1 cellular context compared by ENCODE assay signal in the genomic region with DNA sequence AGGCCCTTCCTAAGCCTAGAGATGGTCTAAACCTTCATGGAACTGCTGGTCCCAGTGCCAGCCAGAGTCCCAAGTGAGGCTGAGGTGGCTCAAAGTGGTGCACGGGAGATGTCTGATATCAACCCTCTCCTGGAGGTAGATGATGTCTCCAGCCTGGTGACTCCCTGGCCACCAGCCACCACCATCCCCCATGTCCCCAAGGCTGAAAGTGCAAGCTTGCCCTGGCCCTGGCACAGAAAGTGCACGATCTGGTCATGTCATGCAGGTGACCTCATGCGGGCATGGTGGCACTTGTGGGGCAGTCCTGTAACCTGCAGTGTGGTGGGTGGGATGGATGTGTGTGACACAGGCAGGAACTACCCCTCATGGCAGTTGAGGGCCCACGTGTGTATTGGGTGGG. TPM values are rescaled to one million over a fixed set of nuclear protein-coding genes. Genes with fewer than 3 reads are reported as not detected.
"Had no signal": no experiment of that assay in that cellular context is flagged by ENCODE, and none has a peak within 500 bp of the region (broad histone marks: within the 10 kb centered on the region; RNA-seq: fewer than 3 reads in every experiment).

No MANE protein-coding gene starts in this region.

RNA-seq across cellular contexts. Expression of gene SCGB2B2, which starts 11.7 kb away (rescaled TPM):
- total RNA-seq: smooth muscle cell had no signal
